14 cellular contexts compared by ENCODE assay signal in the genomic region with DNA sequence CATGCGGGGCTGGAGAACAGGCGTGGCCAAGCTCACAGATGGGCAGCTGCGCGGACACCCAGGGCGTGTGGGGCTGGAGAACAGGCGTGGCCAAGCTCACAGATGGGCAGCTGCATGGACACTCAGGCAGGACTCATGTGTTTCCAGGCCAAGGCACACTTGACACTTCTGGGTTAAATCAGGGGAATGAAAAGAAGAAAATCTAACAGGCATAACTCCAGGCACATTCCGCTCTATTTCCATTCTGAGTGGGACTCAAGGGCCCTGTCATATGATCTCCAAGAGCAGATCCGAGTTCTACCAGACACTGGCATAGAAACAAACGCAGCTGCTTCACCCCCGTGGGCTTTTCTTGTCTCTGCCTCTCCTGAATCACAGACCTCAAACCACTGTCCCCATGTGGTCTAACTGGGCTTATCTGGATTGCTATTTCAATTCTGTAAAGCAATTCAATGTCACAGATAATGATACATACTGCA. TPM values are rescaled to one million over a fixed set of nuclear protein-coding genes. Genes with fewer than 3 reads are reported as not detected.
DNase-seq lines count a peak whose midpoint lies in the region; ATAC-seq and TF ChIP-seq lines count a peak whose summit lies in the region.
"Had no signal": no experiment of that assay in that cellular context is flagged by ENCODE, and none has a peak within 500 bp of the region (broad histone marks: within the 10 kb centered on the region; RNA-seq: fewer than 3 reads in every experiment).

No MANE protein-coding gene starts in this region.

- H3K27me3 Mint-ChIP-seq in T-helper 2 cell treated with Interferon-gamma antibody and Interleukin-4, amounts not matched to agents 5 μg/mL and 100 μg/mL, for 36 hours (ENCODE audit: low read depth) = no peaks in the 10 kb centered on the region

- WGBS in heart right ventricle, 2 donors = 36 to 54% methylated on average over 8 to 10 of the region's 10 CpGs

- H3K9me3 Mint-ChIP-seq in T-helper 2 cell treated with Interferon-gamma antibody and Interleukin-4, amounts not matched to agents 5 μg/mL and 100 μg/mL, for 36 hours = peaks cover 4% of the 10 kb centered on the region

- ATAC-seq in heart right ventricle (peak in 6 of 8 donors; percentile 42 to 73 (median 46)), gastrocnemius medialis (peak; percentile 91), HG03442 (IDR thresholded peaks at IDR 0.05; ENCODE audit: unreplicated experiment) (no peak), HG03354 (IDR thresholded peaks at IDR 0.05; ENCODE audit: poor library complexity, severe bottlenecking, unreplicated experiment) (no peak)
- ATAC-seq: body of pancreas had no signal

- H3K4me1 Mint-ChIP-seq in T-helper 2 cell treated with Interferon-gamma antibody and Interleukin-4, amounts not matched to agents 5 μg/mL and 100 μg/mL, for 36 hours (ENCODE audit: low read depth) = no peaks in the 10 kb centered on the region

- H3K27me3 ChIP-seq in heart right ventricle (no peaks in the 10 kb centered on the region), gastrocnemius medialis (no peaks in the 10 kb centered on the region)
- H3K27me3 ChIP-seq: body of pancreas, dorsolateral prefrontal cortex, ovary, tibial nerve had no signal

- peaks cover 0 to 60% (median 7%) of the 10 kb centered on the region in 9 donors for H3K36me3 ChIP-seq in heart right ventricle
- peaks cover 0 to 18% of the 10 kb centered on the region in 2 donors for H3K36me3 ChIP-seq in gastrocnemius medialis
- H3K36me3 ChIP-seq: ovary had no signal

- H3K4me3 ChIP-seq in heart right ventricle (no peak overlapping the region), gastrocnemius medialis (no peak overlapping the region)
- H3K4me3 ChIP-seq: body of pancreas, dorsolateral prefrontal cortex, ovary, SK-N-MC, tibial nerve had no signal

- no peak overlapping the region for H3K4me3 Mint-ChIP-seq in T-helper 2 cell treated with Interferon-gamma antibody and Interleukin-4, amounts not matched to agents 5 μg/mL and 100 μg/mL, for 36 hours

- in situ Hi-C loops in gastrocnemius medialis (cut with MboI; ENCODE audit: low sequenced_read_pairs in 4 of 4) = no loop called here

- peaks cover 44% of the 10 kb centered on the region for H3K36me3 Mint-ChIP-seq in T-helper 2 cell treated with Interferon-gamma antibody and Interleukin-4, amounts not matched to agents 5 μg/mL and 100 μg/mL, for 36 hours (ENCODE audit: low read depth)

- no peak overlapping the region for H3K27ac Mint-ChIP-seq in T-helper 2 cell treated with Interferon-gamma antibody and Interleukin-4, amounts not matched to agents 5 μg/mL and 100 μg/mL, for 36 hours

- intact Hi-C loops in heart right ventricle (cut with DNase I) = loop anchor here in 2 of 10 donors (10.0 kb wide), 2 partner anchors 74 to 144 kb away; partner anchors contain the start of gene RASA3 (in 1 of the 2)
- intact Hi-C loops in gastrocnemius medialis (cut with DNase I; ENCODE audit: low total_unique reads) = no loop called here

- no peak for TF ChIP-seq POLR2A in gastrocnemius medialis (IDR thresholded peaks at IDR 0.05)

- H3K27ac ChIP-seq in heart right ventricle = no peak overlapping the region
- peak overlapping the region in 3 of 4 donors; percentile 48 to 67 (median 50) for H3K27ac ChIP-seq in gastrocnemius medialis
- H3K27ac ChIP-seq: body of pancreas, ovary, SK-N-MC, tibial nerve had no signal

- DNase-seq in LHCN-M2 (ENCODE audit: low read depth) (peak; percentile 91), NCI-H2107 treated with DMSO at 0.1 percent for 48 hours (lab: John Stamatoyannopoulos, UW; ENCODE audit: unreplicated experiment) (peak; percentile 81), heart right ventricle (peak in 1 of 2 donors; percentile 8), gastrocnemius medialis (peak; percentile 36 to 55)
- DNase-seq in T-helper 2 cell treated with Interferon-gamma antibody and Interleukin-4, amounts not matched to agents 5 μg/mL and 100 μg/mL, for 36 hours (ENCODE audit: low spot score) = no peak
- DNase-seq: Kasumi-1, NCI-H2081 had no signal

- H3K9me3 ChIP-seq in heart right ventricle (no peaks in the 10 kb centered on the region), gastrocnemius medialis (no peaks in the 10 kb centered on the region)
- H3K9me3 ChIP-seq: body of pancreas, ovary, tibial nerve had no signal

- H3K4me1 ChIP-seq in heart right ventricle (peaks cover 0 to 18% (median 11%) of the 10 kb centered on the region in 9 donors), gastrocnemius medialis (peaks cover 13 to 19% of the 10 kb centered on the region in 2 donors)
- H3K4me1 ChIP-seq: body of pancreas, tibial nerve had no signal

- TF ChIP-seq CTCF in heart right ventricle (IDR thresholded peaks at IDR 0.05) (no peak), gastrocnemius medialis (IDR thresholded peaks at IDR 0.05 in 4 of 5, conservative IDR thresholded peaks at IDR 0.05 in 1 of 5) (no peak)

RNA-seq across cellular contexts. Expression of gene C13orf46, which starts 17.4 kb away (rescaled TPM):
- total RNA-seq in LHCN-M2 (2014; rRNA removed) = 0.11 and 0.13 TPM in 2 replicates
- 0.97 TPM for polyA plus RNA-seq in LHCN-M2 (2012)
- under 1 TPM; 0.15 to 0.80 (median 0.23) TPM for total RNA-seq in heart right ventricle
- polyA plus RNA-seq in heart right ventricle = under 1 TPM; 0.09 to 0.37 TPM
- under 1 TPM in 3 of 4 donors, not detected in 1; 0.10 to 0.69 (median 0.15) TPM for total RNA-seq in gastrocnemius medialis

Comparison
In these comparisons a context has a peak if more than half of its experiments do, and no peak if none do; other contexts are left out.
1. ATAC-seq: peak in heart right ventricle (6 of 8) and gastrocnemius medialis (2 of 2); none in HG03442 (single experiment) and HG03354 (single experiment).
2. H3K27ac ChIP-seq: peak in gastrocnemius medialis (3 of 4); none in heart right ventricle (0 of 10).